In the genomic region with DNA sequence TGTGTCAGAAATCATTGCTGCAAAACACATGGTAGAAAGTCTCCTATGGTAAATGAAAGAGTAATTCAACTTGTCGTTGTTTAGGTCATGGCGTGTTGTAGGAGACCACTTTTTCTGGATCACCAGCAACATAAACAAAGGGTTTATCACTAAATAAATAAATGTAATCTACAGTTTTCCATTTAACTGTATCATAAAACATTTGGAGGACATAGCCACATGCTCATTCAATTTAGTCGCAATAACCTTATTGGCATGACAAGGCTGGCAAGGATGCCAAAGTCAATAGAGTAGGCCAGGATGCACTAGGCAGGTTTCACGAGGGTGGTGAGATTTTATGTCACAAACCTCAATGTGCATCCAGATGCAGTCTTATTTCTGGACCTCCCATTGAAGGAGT, we compare ENCODE assay signal across 31 cellular contexts.
DNase-seq lines count a peak whose midpoint lies in the region; ATAC-seq and TF ChIP-seq lines count a peak whose summit lies in the region.
"Had no signal": no experiment of that assay in that cellular context is flagged by ENCODE, and none has a peak within 500 bp of the region (broad histone marks: within the 10 kb centered on the region; RNA-seq: fewer than 3 reads in every experiment).

No MANE protein-coding gene starts in this region.

- no peaks in the 10 kb centered on the region for H3K36me3 ChIP-seq in SK-N-SH (replicated peaks in 1 of 2; ENCODE audit: control insufficient read depth in 1 of 2, insufficient read depth in 2 of 2, low read length in 1 of 2)
- H3K36me3 ChIP-seq: ascending aorta, heart right ventricle, SJCRH30, upper lobe of left lung, WERI-Rb-1 had no signal

- no peak for TF ChIP-seq CTCF in SK-N-SH (IDR thresholded peaks at IDR 0.05)

- H3K4me3 ChIP-seq in SK-N-SH (ENCODE audit: low read depth in 2 of 2, low read length in 1 of 2) = no peak overlapping the region
- H3K4me3 ChIP-seq: ascending aorta, GM23248, heart right ventricle, SJCRH30, upper lobe of left lung had no signal

- DNase-seq in Caki2 (ENCODE audit: low read depth) (peak; percentile 24), HT-29 (ENCODE audit: low spot score) (peak; percentile 12), SK-N-SH (peak; percentile 47), left colon (peak; percentile 44 to 69), NCI-H1436 treated with DMSO at 0.1 percent for 48 hours (lab: John Stamatoyannopoulos, UW) (no peak), COLO829 (ENCODE audit: low spot score) (no peak), globus pallidus (ENCODE audit: low spot score) (no peak)
- DNase-seq: activated CD4-positive, alpha-beta T cell treated with anti-CD3 and anti-CD28 coated beads for 48 hours; activated CD8-positive, alpha-beta memory T cell treated with anti-CD3 and anti-CD28 coated beads for 24 hours; activated effector memory CD4-positive, alpha-beta T cell treated with Interleukin-2 at 50 U/mL for 16 hours; activated T-cell treated with anti-CD3 and anti-CD28 coated beads for 4 hours; cortex of kidney; foreskin fibroblast; GM23248; heart right ventricle; kidney glomerular epithelial cell; NCI-H1417; NCI-H2081 treated with DMSO at 0.1 percent for 48 hours; NCI-H446 treated with DMSO at 0.1 percent for 48 hours; NCI-H82; RPMI8226; SJCRH30; stimulated activated CD4-positive, alpha-beta T cell treated with anti-CD3 and anti-CD28 coated beads, Interleukin-15, amount 100 ng/mL, for 24 hours; substantia nigra; T1000; upper lobe of left lung; WERI-Rb-1 had no signal

- ATAC-seq in left colon = peak; percentile 75
- ATAC-seq in HG02973 (IDR thresholded peaks at IDR 0.05; ENCODE audit: unreplicated experiment) = no peak
- ATAC-seq: heart right ventricle; natural killer cell treated with Interleukin-12 subunit alpha and Interleukin-12 subunit beta and Interleukin-15 and Interleukin-18, amount 100 ng/mL, for 72 hours; stimulated activated memory B cell treated with anti-CD40 and anti-IgM and Interleukin-4, amounts not matched to agents 10 μg/mL and 1 μg/mL and 100 μg/mL, for 72 hours had no signal

- H3K9me2 ChIP-seq in SK-N-SH = no peaks in the 10 kb centered on the region

- no peak overlapping the region for H3K27ac ChIP-seq in SK-N-SH (ENCODE audit: low read depth in 2 of 2, low read length in 1 of 2)
- H3K27ac ChIP-seq: ascending aorta, GM23248, heart right ventricle, SJCRH30, upper lobe of left lung, WERI-Rb-1 had no signal

- H4K20me1 ChIP-seq in SK-N-SH (ENCODE audit: insufficient read depth) = no peaks in the 10 kb centered on the region

- POLR2A ChIA-PET in SK-N-SH (lab: Yijun Ruan, JAX) = no interaction called here

- H3F3A ChIP-seq in SK-N-SH (replicated peaks; ENCODE audit: insufficient read depth) = no peaks in the 10 kb centered on the region

- CTCF ChIA-PET in SK-N-SH (lab: Yijun Ruan, JAX) = interaction anchor here (0.7 kb wide), 1 partner anchor 501 kb away, joined by 3 read pairs; no protein-coding TSS in a partner anchor

- no peak overlapping the region for H3K9ac ChIP-seq in SK-N-SH
- H3K9ac ChIP-seq: GM23248 had no signal

- no peak for TF ChIP-seq EP300 in SK-N-SH (IDR thresholded peaks at IDR 0.05; ENCODE audit: borderline replicate concordance in 1 of 2, low read depth in 1 of 2, low read length in 1 of 2)

- TF ChIP-seq RAD21 in SK-N-SH (IDR thresholded peaks at IDR 0.05; ENCODE audit: low read length) = no peak

- H3K4me1 ChIP-seq in SK-N-SH (ENCODE audit: control insufficient read depth in 1 of 2, insufficient read depth in 2 of 2, low read depth in 1 of 2, low read length in 1 of 2) = peaks cover 0 to 5% of the 10 kb centered on the region in 2 experiments; a peak in 1 of 4 replicates
- H3K4me1 ChIP-seq: ascending aorta, SJCRH30, upper lobe of left lung had no signal

- H3K79me2 ChIP-seq in SK-N-SH (ENCODE audit: insufficient read depth) = no peaks in the 10 kb centered on the region

- 33% methylated on average over 4 of the region's 4 CpGs for WGBS in SK-N-SH (ENCODE audit: low lambda C conversion rate)

- intact Hi-C loops in left colon (cut with DNase I, micrococcal nuclease) = loop anchor here in 1 of 2 donors (10.0 kb wide), 2 partner anchors 294 to 504 kb away; no protein-coding TSS in a partner anchor

- in situ Hi-C loops in Caki2 (cut with HindIII; ENCODE audit: low pct_unique_long_range_greater_than_20kb, low sequenced_read_pairs) = no loop called here

- no peaks in the 10 kb centered on the region for H3K27me3 ChIP-seq in SK-N-SH (ENCODE audit: insufficient read depth)
- H3K27me3 ChIP-seq: ascending aorta, heart right ventricle, SJCRH30, upper lobe of left lung had no signal

- H2AFZ ChIP-seq in SK-N-SH (ENCODE audit: low read depth) = no peak overlapping the region
- H2AFZ ChIP-seq: GM23248 had no signal

- no peak overlapping the region for H3K4me2 ChIP-seq in SK-N-SH

- no peaks in the 10 kb centered on the region for H3K9me3 ChIP-seq in SK-N-SH
- H3K9me3 ChIP-seq: ascending aorta, upper lobe of left lung had no signal

TF ChIP-seq in SK-N-SH, 30 proteins besides CTCF, POLR2A, EP300 and RAD21:
- TF ChIP-seq TCF12 (IDR thresholded peaks at IDR 0.05) = no peak
- no peak for TF ChIP-seq YY1 (IDR thresholded peaks at IDR 0.05; ENCODE audit: low read depth)
- TF ChIP-seq RCOR1 (IDR thresholded peaks at IDR 0.05; ENCODE audit: low read length) = no peak
- TF ChIP-seq, protein P1, sequence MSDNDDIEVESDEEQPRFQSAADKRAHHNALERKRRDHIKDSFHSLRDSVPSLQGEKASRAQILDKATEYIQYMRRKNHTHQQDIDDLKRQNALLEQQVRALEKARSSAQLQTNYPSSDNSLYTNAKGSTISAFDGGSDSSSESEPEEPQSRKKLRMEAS (IDR thresholded peaks at IDR 0.05; ENCODE audit: low read depth) = no peak
- TF ChIP-seq NRF1 (IDR thresholded peaks at IDR 0.05; ENCODE audit: low read depth, low read length) = no peak
- no peak for TF ChIP-seq ELF1 (IDR thresholded peaks at IDR 0.05)
- no peak for TF ChIP-seq TEAD4 (IDR thresholded peaks at IDR 0.05; ENCODE audit: borderline replicate concordance, insufficient read depth)
- no peak for TF ChIP-seq MEF2A (IDR thresholded peaks at IDR 0.05; ENCODE audit: borderline replicate concordance, low read depth)
- TF ChIP-seq, protein P2, sequence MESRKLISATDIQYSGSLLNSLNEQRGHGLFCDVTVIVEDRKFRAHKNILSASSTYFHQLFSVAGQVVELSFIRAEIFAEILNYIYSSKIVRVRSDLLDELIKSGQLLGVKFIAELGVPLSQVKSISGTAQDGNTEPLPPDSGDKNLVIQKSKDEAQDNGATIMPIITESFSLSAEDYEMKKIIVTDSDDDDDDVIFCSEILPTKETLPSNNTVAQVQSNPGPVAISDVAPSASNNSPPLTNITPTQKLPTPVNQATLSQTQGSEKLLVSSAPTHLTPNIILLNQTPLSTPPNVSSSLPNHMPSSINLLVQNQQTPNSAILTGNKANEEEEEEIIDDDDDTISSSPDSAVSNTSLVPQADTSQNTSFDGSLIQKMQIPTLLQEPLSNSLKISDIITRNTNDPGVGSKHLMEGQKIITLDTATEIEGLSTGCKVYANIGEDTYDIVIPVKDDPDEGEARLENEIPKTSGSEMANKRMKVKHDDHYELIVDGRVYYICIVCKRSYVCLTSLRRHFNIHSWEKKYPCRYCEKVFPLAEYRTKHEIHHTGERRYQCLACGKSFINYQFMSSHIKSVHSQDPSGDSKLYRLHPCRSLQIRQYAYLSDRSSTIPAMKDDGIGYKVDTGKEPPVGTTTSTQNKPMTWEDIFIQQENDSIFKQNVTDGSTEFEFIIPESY (IDR thresholded peaks at IDR 0.05; ENCODE audit: borderline replicate concordance, low read depth) = no peak
- TF ChIP-seq RXRA (IDR thresholded peaks at IDR 0.05; ENCODE audit: borderline replicate concordance, low read depth) = no peak
- TF ChIP-seq, protein P3, sequence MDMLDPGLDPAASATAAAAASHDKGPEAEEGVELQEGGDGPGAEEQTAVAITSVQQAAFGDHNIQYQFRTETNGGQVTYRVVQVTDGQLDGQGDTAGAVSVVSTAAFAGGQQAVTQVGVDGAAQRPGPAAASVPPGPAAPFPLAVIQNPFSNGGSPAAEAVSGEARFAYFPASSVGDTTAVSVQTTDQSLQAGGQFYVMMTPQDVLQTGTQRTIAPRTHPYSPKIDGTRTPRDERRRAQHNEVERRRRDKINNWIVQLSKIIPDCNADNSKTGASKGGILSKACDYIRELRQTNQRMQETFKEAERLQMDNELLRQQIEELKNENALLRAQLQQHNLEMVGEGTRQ (IDR thresholded peaks at IDR 0.05; ENCODE audit: borderline replicate concordance, low read depth, low read length) = no peak
- TF ChIP-seq, protein P4, sequence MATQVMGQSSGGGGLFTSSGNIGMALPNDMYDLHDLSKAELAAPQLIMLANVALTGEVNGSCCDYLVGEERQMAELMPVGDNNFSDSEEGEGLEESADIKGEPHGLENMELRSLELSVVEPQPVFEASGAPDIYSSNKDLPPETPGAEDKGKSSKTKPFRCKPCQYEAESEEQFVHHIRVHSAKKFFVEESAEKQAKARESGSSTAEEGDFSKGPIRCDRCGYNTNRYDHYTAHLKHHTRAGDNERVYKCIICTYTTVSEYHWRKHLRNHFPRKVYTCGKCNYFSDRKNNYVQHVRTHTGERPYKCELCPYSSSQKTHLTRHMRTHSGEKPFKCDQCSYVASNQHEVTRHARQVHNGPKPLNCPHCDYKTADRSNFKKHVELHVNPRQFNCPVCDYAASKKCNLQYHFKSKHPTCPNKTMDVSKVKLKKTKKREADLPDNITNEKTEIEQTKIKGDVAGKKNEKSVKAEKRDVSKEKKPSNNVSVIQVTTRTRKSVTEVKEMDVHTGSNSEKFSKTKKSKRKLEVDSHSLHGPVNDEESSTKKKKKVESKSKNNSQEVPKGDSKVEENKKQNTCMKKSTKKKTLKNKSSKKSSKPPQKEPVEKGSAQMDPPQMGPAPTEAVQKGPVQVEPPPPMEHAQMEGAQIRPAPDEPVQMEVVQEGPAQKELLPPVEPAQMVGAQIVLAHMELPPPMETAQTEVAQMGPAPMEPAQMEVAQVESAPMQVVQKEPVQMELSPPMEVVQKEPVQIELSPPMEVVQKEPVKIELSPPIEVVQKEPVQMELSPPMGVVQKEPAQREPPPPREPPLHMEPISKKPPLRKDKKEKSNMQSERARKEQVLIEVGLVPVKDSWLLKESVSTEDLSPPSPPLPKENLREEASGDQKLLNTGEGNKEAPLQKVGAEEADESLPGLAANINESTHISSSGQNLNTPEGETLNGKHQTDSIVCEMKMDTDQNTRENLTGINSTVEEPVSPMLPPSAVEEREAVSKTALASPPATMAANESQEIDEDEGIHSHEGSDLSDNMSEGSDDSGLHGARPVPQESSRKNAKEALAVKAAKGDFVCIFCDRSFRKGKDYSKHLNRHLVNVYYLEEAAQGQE (IDR thresholded peaks at IDR 0.05; ENCODE audit: low read depth, low read length) = no peak

Comparison
In these comparisons a context has a peak if more than half of its experiments do, and no peak if none do; other contexts are left out.
1. DNase-seq: peak in Caki2 (single experiment), HT-29 (single experiment), SK-N-SH (single experiment) and left colon (2 of 2); none in NCI-H1436 treated with DMSO at 0.1 percent for 48 hours (single experiment), COLO829 (single experiment) and globus pallidus (single experiment).